In genomic region chr9:650362-650761, GRCh38 we compare ENCODE assay signal across 10 cellular contexts.
A peak's percentile ranks its signal among the peaks of the same experiment; 100 is the strongest.
DNase-seq lines count a peak whose midpoint lies in the region; ATAC-seq and TF ChIP-seq lines count a peak whose summit lies in the region.
"Had no signal": no experiment of that assay in that cellular context is flagged by ENCODE, and none has a peak within 500 bp of the region (broad histone marks: within the 10 kb centered on the region; RNA-seq: fewer than 3 reads in every experiment).

No MANE protein-coding gene starts in this region.

- no peak overlapping the region for H3K4me3 Mint-ChIP-seq in nephron

- no peaks in the 10 kb centered on the region for H3K27me3 ChIP-seq in brain microvascular endothelial cell (replicated peaks)

- DNase-seq in GM03348 (ENCODE audit: low spot score) (peak; percentile 31), NAMALWA (ENCODE audit: low spot score) (peak; percentile 61), dermis microvascular lymphatic vessel endothelial cell (ENCODE audit: low read depth in 2 of 2) (peak; percentile 21 to 28), brain microvascular endothelial cell (no peak), COLO668 (lab: John Stamatoyannopoulos, UW; ENCODE audit: unreplicated experiment) (no peak)
- DNase-seq: stimulated activated CD4-positive, alpha-beta T cell treated with anti-CD3 and anti-CD28 coated beads, Interleukin-4, amount 100 ng/mL, for 4 hours; SW 1271 had no signal

- no peaks in the 10 kb centered on the region for H3K36me3 Mint-ChIP-seq in nephron (ENCODE audit: low read depth)

- in situ Hi-C loops in brain microvascular endothelial cell (cut with HindIII; ENCODE audit: low pct_ligation_motif_present, low sequenced_read_pairs), result no loop called here

- ATAC-seq in GM21786 (IDR thresholded peaks at IDR 0.05; ENCODE audit: unreplicated experiment), result no peak
- no peak for ATAC-seq in HG03045 (IDR thresholded peaks at IDR 0.05; ENCODE audit: unreplicated experiment)

- no peak overlapping the region for H3K4me3 ChIP-seq in brain microvascular endothelial cell (ENCODE audit: low read depth, low read length)

- H3K27me3 Mint-ChIP-seq in nephron (ENCODE audit: low read depth), result no peaks in the 10 kb centered on the region

- H3K36me3 ChIP-seq in brain microvascular endothelial cell (replicated peaks), result no peaks in the 10 kb centered on the region

- H3K27ac ChIP-seq in brain microvascular endothelial cell, result no peak overlapping the region

- H3K9me3 Mint-ChIP-seq in nephron, result no peaks in the 10 kb centered on the region

- peak overlapping the region in 2 of 3 experiments; percentile 10 to 49 for H3K27ac Mint-ChIP-seq in nephron

- H3K4me1 Mint-ChIP-seq in nephron, result peaks cover 24% of the 10 kb centered on the region

- TF ChIP-seq CTCF in nephron (IDR thresholded peaks at IDR 0.05; ENCODE audit: unreplicated experiment in 3 of 3) (no peak), brain microvascular endothelial cell (IDR thresholded peaks at IDR 0.05; ENCODE audit: low read depth, low read length, missing control alignments) (no peak)

Comparison
In these comparisons a context has a peak if more than half of its experiments do, and no peak if none do; other contexts are left out.
1. DNase-seq: peak in GM03348 (single experiment), NAMALWA (single experiment) and dermis microvascular lymphatic vessel endothelial cell (2 of 2); none in brain microvascular endothelial cell (single experiment) and COLO668 (single experiment).